Comparison of ENCODE assay signal across 8 cellular contexts in genomic region chr19:39110263-39110967, GRCh38. TPM values are rescaled to one million over a fixed set of nuclear protein-coding genes. Genes with fewer than 3 reads are reported as not detected.
DNase-seq lines count a peak whose midpoint lies in the region; ATAC-seq and TF ChIP-seq lines count a peak whose summit lies in the region.

No MANE protein-coding gene starts in this region.

- peak; percentile 78 for ATAC-seq in activated T-helper 17 cell treated with anti-CD3 and anti-CD28 coated beads, Interleukin-2, amount 50 U/mL, for 72 hours (replicated peaks)
- peak; percentile 33 for ATAC-seq in foreskin keratinocyte

- no peak overlapping the region for H3K4me3 ChIP-seq in vagina

- no peaks in the 10 kb centered on the region for H3K36me3 Mint-ChIP-seq in CD14-positive monocyte
- no peaks in the 10 kb centered on the region for H3K36me3 Mint-ChIP-seq in activated T-helper 17 cell treated with anti-CD3 and anti-CD28 coated beads, Interleukin-2, amount 50 U/mL, for 72 hours (ENCODE audit: low read depth)

- H3K36me3 ChIP-seq in vagina = no peaks in the 10 kb centered on the region

- H3K9me3 ChIP-seq in vagina = no peaks in the 10 kb centered on the region

- POLR2A ChIA-PET in RWPE1 (lab: Yijun Ruan, JAX; ENCODE audit: low non-redundant PET) = no interaction called here

- peak overlapping the region in 1 of 2 donors; percentile 26 for H3K4me3 Mint-ChIP-seq in CD14-positive monocyte
- no peak overlapping the region for H3K4me3 Mint-ChIP-seq in activated T-helper 17 cell treated with anti-CD3 and anti-CD28 coated beads, Interleukin-2, amount 50 U/mL, for 72 hours

- H3K27me3 ChIP-seq in foreskin keratinocyte = no peaks in the 10 kb centered on the region
- no peaks in the 10 kb centered on the region for H3K27me3 ChIP-seq in vagina

- H3K27ac Mint-ChIP-seq in CD14-positive monocyte = no peak overlapping the region
- no peak overlapping the region for H3K27ac Mint-ChIP-seq in activated T-helper 17 cell treated with anti-CD3 and anti-CD28 coated beads, Interleukin-2, amount 50 U/mL, for 72 hours

- intact Hi-C loops in CD14-positive monocyte (cut with micrococcal nuclease) (no loop called here), posterior cingulate gyrus (cut with DNase I) (no loop called here), vagina (cut with DNase I) (no loop called here)

- H3K9me3 Mint-ChIP-seq in CD14-positive monocyte = no peaks in the 10 kb centered on the region
- no peaks in the 10 kb centered on the region for H3K9me3 Mint-ChIP-seq in activated T-helper 17 cell treated with anti-CD3 and anti-CD28 coated beads, Interleukin-2, amount 50 U/mL, for 72 hours

- no peak for TF ChIP-seq POLR2A in vagina (IDR thresholded peaks at IDR 0.05)

- H3K27ac ChIP-seq in RWPE1 (peak overlapping the region; percentile 83; the same call in 1 of the 2 replicates), foreskin keratinocyte (no peak overlapping the region), vagina (no peak overlapping the region)

- CTCF ChIA-PET in RWPE1 (lab: Yijun Ruan, JAX) = interaction anchor here (0.5 to 2.2 kb wide), 12 partner anchors 11 to 390 kb away, joined by 3 to 9 read pairs (median 4); no protein-coding TSS in a partner anchor

- TF ChIP-seq CTCF in CD14-positive monocyte (IDR thresholded peaks at IDR 0.05) = peak; percentile 96
- peak; percentile 84 for TF ChIP-seq CTCF in RWPE1 (conservative IDR thresholded peaks at IDR 0.05; ENCODE audit: low read depth)
- peak; percentile 75 for TF ChIP-seq CTCF in foreskin keratinocyte (conservative IDR thresholded peaks at IDR 0.05)
- TF ChIP-seq CTCF in vagina (IDR thresholded peaks at IDR 0.05) = peak; percentile 50 to 71 (median 60)

- H3K4me1 Mint-ChIP-seq in CD14-positive monocyte = peaks cover 4% of the 10 kb centered on the region
- no peaks in the 10 kb centered on the region for H3K4me1 Mint-ChIP-seq in activated T-helper 17 cell treated with anti-CD3 and anti-CD28 coated beads, Interleukin-2, amount 50 U/mL, for 72 hours

- H3K27me3 Mint-ChIP-seq in CD14-positive monocyte (ENCODE audit: low read depth in 3 of 3) = peaks cover 7 to 16% (median 10%) of the 10 kb centered on the region in 3 donors
- peaks cover 6% of the 10 kb centered on the region for H3K27me3 Mint-ChIP-seq in activated T-helper 17 cell treated with anti-CD3 and anti-CD28 coated beads, Interleukin-2, amount 50 U/mL, for 72 hours

- DNase-seq in CD14-positive monocyte (ENCODE audit: low spot score) = peak; percentile 57
- peak; percentile 93 for DNase-seq in HT-29 (ENCODE audit: low spot score)
- peak; percentile 64 for DNase-seq in RWPE1 (ENCODE audit: low spot score)
- DNase-seq in foreskin keratinocyte = peak in 1 of 2 donors; percentile 47
- peak in 8 of 10 donors; percentile 62 to 95 (median 75) for DNase-seq in posterior cingulate gyrus
- no peak for DNase-seq in vagina (ENCODE audit: extremely low spot score in 2 of 2)
- no peak for DNase-seq in NCI-H446 treated with DMSO at 0.1 percent for 48 hours (lab: John Stamatoyannopoulos, UW)

- peaks cover 5% of the 10 kb centered on the region for H3K4me1 ChIP-seq in foreskin keratinocyte
- peaks cover 8% of the 10 kb centered on the region for H3K4me1 ChIP-seq in vagina

RNA-seq across cellular contexts. Expression of gene PAK4, which starts 15.2 kb away (rescaled TPM):
- polyA plus RNA-seq in CD14-positive monocyte = 1 to 10 TPM; 1.3 to 1.5 TPM
- total RNA-seq in HT-29 (2014; rRNA removed; shearing (Covaris generic)) = 42.3 and 46.5 TPM in 2 replicates
- total RNA-seq in activated T-helper 17 cell treated with anti-CD3 and anti-CD28 coated beads, Interleukin-2, amount 50 U/mL, for 72 hours = 10 to 100 TPM; 17.8 to 18.4 TPM
- total RNA-seq in foreskin keratinocyte = 28.6 TPM in 2 replicates
- 33.2 and 35.5 TPM in 2 replicates for polyA plus RNA-seq in foreskin keratinocyte
- total RNA-seq in vagina = 19.4 TPM

RNA-seq across cellular contexts. Expression of gene ACP7, which starts 26.2 kb away (rescaled TPM):
- not detected for polyA plus RNA-seq in CD14-positive monocyte
- not detected in 2 replicates for total RNA-seq in HT-29 (2014; rRNA removed; shearing (Covaris generic))
- not detected for total RNA-seq in activated T-helper 17 cell treated with anti-CD3 and anti-CD28 coated beads, Interleukin-2, amount 50 U/mL, for 72 hours
- total RNA-seq in foreskin keratinocyte = 0.92 and 1.5 TPM in 2 replicates
- 0.81 and 0.97 TPM in 2 replicates for polyA plus RNA-seq in foreskin keratinocyte
- total RNA-seq in vagina = not detected

Comparison
In these comparisons a context has a peak if more than half of its experiments do, and no peak if none do; other contexts are left out.
1. DNase-seq: peak in CD14-positive monocyte (single experiment), HT-29 (single experiment), RWPE1 (single experiment) and posterior cingulate gyrus (8 of 10); none in vagina (0 of 2) and NCI-H446 treated with DMSO at 0.1 percent for 48 hours (single experiment).
2. Peak in every context shown above with its lines, with median percentiles within 50 percentile points of each other: CTCF ChIP-seq.